Comparison of ENCODE assay signal across 14 cellular contexts in the genomic region with DNA sequence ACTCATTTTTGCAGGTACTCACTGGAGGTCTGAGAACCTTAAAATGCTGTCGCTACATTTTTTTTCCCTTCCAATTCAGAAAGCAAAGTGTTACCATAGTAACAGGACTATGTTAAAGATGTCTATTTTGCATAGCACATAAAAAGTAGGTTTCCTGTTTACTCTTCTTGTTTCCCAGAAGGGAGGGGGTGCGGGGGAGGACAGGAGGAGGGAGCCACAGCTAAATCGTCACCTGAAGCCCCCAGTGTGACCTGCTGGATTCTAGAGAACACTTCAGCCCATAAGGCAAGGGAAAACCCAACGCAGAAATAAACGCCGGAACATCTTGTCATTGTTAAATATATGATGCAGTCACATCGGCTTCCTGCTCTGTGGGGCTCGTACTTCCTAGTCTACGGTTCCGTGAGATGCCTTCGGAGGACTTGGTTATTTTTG. TPM values are rescaled to one million over a fixed set of nuclear protein-coding genes. Genes with fewer than 3 reads are reported as not detected.
A peak's percentile ranks its signal among the peaks of the same experiment; 100 is the strongest.
DNase-seq lines count a peak whose midpoint lies in the region; ATAC-seq and TF ChIP-seq lines count a peak whose summit lies in the region.
"Had no signal": no experiment of that assay in that cellular context is flagged by ENCODE, and none has a peak within 500 bp of the region (broad histone marks: within the 10 kb centered on the region; RNA-seq: fewer than 3 reads in every experiment).

No MANE protein-coding gene starts in this region.

- DNase-seq in GM06990 (ENCODE audit: extremely low read depth, insufficient read length), result peak; percentile 24
- DNase-seq in activated T-helper 1 cell treated with anti-CD3 and anti-CD28 coated beads, Interleukin-12 subunit alpha, Interleukin-12 subunit beta, Interleukin-2, Interleukin-4 antibody, amounts not matched to agents 30 ng/mL and 10 ng/mL and 1 ng/mL, durations not matched to agents 14 hours and 24 hours and 36 hours (ENCODE audit: low spot score), result peak; percentile 5
- DNase-seq in midbrain (lab: John Stamatoyannopoulos, UW), result peak; percentile 40
- DNase-seq in putamen (ENCODE audit: low spot score), result no peak
- DNase-seq: activated CD4-positive, alpha-beta T cell treated with anti-CD3 and anti-CD28 coated beads for 1 hour; DMS 273 treated with DMSO at 0.1 percent for 48 hours; esophagus squamous epithelium; NCI-H524; SIG-M5 had no signal

- no peak for TF ChIP-seq POLR2A in GM18505 (IDR thresholded peaks at IDR 0.05; ENCODE audit: borderline replicate concordance, extremely low read depth, insufficient read depth, insufficient read length)

- H3K9me3 Mint-ChIP-seq in activated T-helper 1 cell treated with anti-CD3 and anti-CD28 coated beads, Interleukin-12 subunit alpha, Interleukin-12 subunit beta, Interleukin-2, Interleukin-4 antibody, amounts not matched to agents 30 ng/mL and 10 ng/mL and 1 ng/mL, durations not matched to agents 14 hours and 24 hours and 36 hours, result no peaks in the 10 kb centered on the region
- H3K9me3 Mint-ChIP-seq: GM23338 had no signal

- no peak for TF ChIP-seq CTCF in GM06990 (IDR thresholded peaks at IDR 0.05; ENCODE audit: insufficient read depth, low read length, poor library complexity, severe bottlenecking)

- no peaks in the 10 kb centered on the region for H3K27me3 ChIP-seq in GM06990 (replicated peaks; ENCODE audit: control insufficient read depth, insufficient read depth, low read length)
- H3K27me3 ChIP-seq: esophagus squamous epithelium had no signal

- H3K4me3 ChIP-seq in GM06990 (replicated peaks; ENCODE audit: low read depth, low read length), result no peak overlapping the region
- H3K4me3 ChIP-seq: GM23338 had no signal

- peak overlapping the region; percentile 38 for H3K4me3 Mint-ChIP-seq in activated T-helper 1 cell treated with anti-CD3 and anti-CD28 coated beads, Interleukin-12 subunit alpha, Interleukin-12 subunit beta, Interleukin-2, Interleukin-4 antibody, amounts not matched to agents 30 ng/mL and 10 ng/mL and 1 ng/mL, durations not matched to agents 14 hours and 24 hours and 36 hours
- H3K4me3 Mint-ChIP-seq: GM23338 had no signal

- H3K4me1 Mint-ChIP-seq in activated T-helper 1 cell treated with anti-CD3 and anti-CD28 coated beads, Interleukin-12 subunit alpha, Interleukin-12 subunit beta, Interleukin-2, Interleukin-4 antibody, amounts not matched to agents 30 ng/mL and 10 ng/mL and 1 ng/mL, durations not matched to agents 14 hours and 24 hours and 36 hours (ENCODE audit: low read depth), result peaks cover 31% of the 10 kb centered on the region

- no peaks in the 10 kb centered on the region for H3K36me3 Mint-ChIP-seq in activated T-helper 1 cell treated with anti-CD3 and anti-CD28 coated beads, Interleukin-12 subunit alpha, Interleukin-12 subunit beta, Interleukin-2, Interleukin-4 antibody, amounts not matched to agents 30 ng/mL and 10 ng/mL and 1 ng/mL, durations not matched to agents 14 hours and 24 hours and 36 hours (ENCODE audit: low read depth)

- H3K36me3 ChIP-seq in GM06990 (ENCODE audit: control insufficient read depth, insufficient read depth, low read length), result no peaks in the 10 kb centered on the region
- H3K36me3 ChIP-seq: neutrophil had no signal

- peak overlapping the region; percentile 70 for H3K27ac Mint-ChIP-seq in activated T-helper 1 cell treated with anti-CD3 and anti-CD28 coated beads, Interleukin-12 subunit alpha, Interleukin-12 subunit beta, Interleukin-2, Interleukin-4 antibody, amounts not matched to agents 30 ng/mL and 10 ng/mL and 1 ng/mL, durations not matched to agents 14 hours and 24 hours and 36 hours
- H3K27ac Mint-ChIP-seq: GM23338 had no signal

- H3K27me3 Mint-ChIP-seq in activated T-helper 1 cell treated with anti-CD3 and anti-CD28 coated beads, Interleukin-12 subunit alpha, Interleukin-12 subunit beta, Interleukin-2, Interleukin-4 antibody, amounts not matched to agents 30 ng/mL and 10 ng/mL and 1 ng/mL, durations not matched to agents 14 hours and 24 hours and 36 hours (ENCODE audit: insufficient read depth), result peaks cover 25% of the 10 kb centered on the region

- ATAC-seq in GM21447 (IDR thresholded peaks at IDR 0.05; ENCODE audit: unreplicated experiment) (peak; percentile 41), GM18505 (IDR thresholded peaks at IDR 0.05; ENCODE audit: unreplicated experiment) (no peak), GM21786 (IDR thresholded peaks at IDR 0.05; ENCODE audit: unreplicated experiment) (no peak)
- ATAC-seq: GM23338 had no signal

- intact Hi-C loops in activated T-helper 1 cell treated with anti-CD3 and anti-CD28 coated beads, Interleukin-12 subunit alpha, Interleukin-12 subunit beta, Interleukin-2, Interleukin-4 antibody, amounts not matched to agents 30 ng/mL and 10 ng/mL and 1 ng/mL, durations not matched to agents 14 hours and 24 hours and 36 hours (cut with micrococcal nuclease), result loop anchor here (2.0 kb wide), 1 partner anchor 42 kb away; no protein-coding TSS in a partner anchor

RNA-seq across cellular contexts. Expression of gene EFNB2, which starts 44.6 kb away (rescaled TPM):
- total RNA-seq in activated T-helper 1 cell treated with anti-CD3 and anti-CD28 coated beads, Interleukin-12 subunit alpha, Interleukin-12 subunit beta, Interleukin-2, Interleukin-4 antibody, amounts not matched to agents 30 ng/mL and 10 ng/mL and 1 ng/mL, durations not matched to agents 14 hours and 24 hours and 36 hours, result 0.44 and 0.51 TPM in 2 replicates
